In the genomic region with DNA sequence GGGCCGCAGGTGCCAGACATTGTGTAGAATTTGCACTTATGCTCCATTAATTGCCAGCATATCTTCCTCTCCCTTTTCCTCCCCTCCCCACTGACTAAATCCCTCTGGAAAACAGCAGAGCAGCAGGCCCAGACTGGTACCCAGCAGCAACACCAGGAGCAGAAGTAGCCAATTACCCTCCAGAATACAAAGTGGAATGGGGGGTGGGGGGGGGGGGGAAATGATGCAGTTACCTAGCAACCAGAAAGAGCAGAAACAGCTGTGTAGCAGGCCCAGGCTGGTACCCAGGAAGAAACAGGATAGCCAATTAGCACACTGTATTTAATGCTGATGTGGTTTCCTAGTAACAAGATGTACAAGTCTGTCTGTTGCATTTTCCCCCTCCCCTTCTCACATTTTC, we compare ENCODE assay signal across 15 cellular contexts. TPM values are rescaled to one million over a fixed set of nuclear protein-coding genes. Genes with fewer than 3 reads are reported as not detected.
DNase-seq lines count a peak whose midpoint lies in the region; ATAC-seq and TF ChIP-seq lines count a peak whose summit lies in the region.
"Had no signal": no experiment of that assay in that cellular context is flagged by ENCODE, and none has a peak within 500 bp of the region (broad histone marks: within the 10 kb centered on the region; RNA-seq: fewer than 3 reads in every experiment).

No MANE protein-coding gene starts in this region.

- CTCF ChIA-PET in activated CD4-positive, alpha-beta T cell treated with anti-CD3 and anti-CD28 coated beads for 36 hours (lab: Charles Lee), result no interaction called here

- H3K36me3 ChIP-seq in transverse colon (no peaks in the 10 kb centered on the region), suprapubic skin (peaks cover 5% of the 10 kb centered on the region)

- H3K27ac Mint-ChIP-seq in activated CD4-positive, alpha-beta T cell treated with anti-CD3 and anti-CD28 coated beads for 36 hours, result no peak overlapping the region
- H3K27ac Mint-ChIP-seq: activated CD4-positive, alpha-beta T cell treated with anti-CD3 and anti-CD28 coated beads, Interleukin-2, amount 10 ng/mL, durations not matched to agents 7 days and 5 days; dendritic cell treated with granulocyte-macrophage colony-stimulating factor and Interleukin-4, amounts not matched to agents 40 ng/mL and 50 ng/mL, for 4 days had no signal

- no peaks in the 10 kb centered on the region for H3K27me3 Mint-ChIP-seq in activated CD4-positive, alpha-beta T cell treated with anti-CD3 and anti-CD28 coated beads for 36 hours
- H3K27me3 Mint-ChIP-seq: activated CD4-positive, alpha-beta T cell treated with anti-CD3 and anti-CD28 coated beads, Interleukin-2, amount 10 ng/mL, durations not matched to agents 7 days and 5 days; dendritic cell treated with granulocyte-macrophage colony-stimulating factor and Interleukin-4, amounts not matched to agents 40 ng/mL and 50 ng/mL, for 4 days had no signal

- H3K9me3 Mint-ChIP-seq in activated CD4-positive, alpha-beta T cell treated with anti-CD3 and anti-CD28 coated beads for 36 hours (ENCODE audit: low read depth), result no peaks in the 10 kb centered on the region
- H3K9me3 Mint-ChIP-seq: activated CD4-positive, alpha-beta T cell treated with anti-CD3 and anti-CD28 coated beads, Interleukin-2, amount 10 ng/mL, durations not matched to agents 7 days and 5 days; dendritic cell treated with granulocyte-macrophage colony-stimulating factor and Interleukin-4, amounts not matched to agents 40 ng/mL and 50 ng/mL, for 4 days had no signal

- TF ChIP-seq CTCF in transverse colon (IDR thresholded peaks at IDR 0.05) (no peak), suprapubic skin (IDR thresholded peaks at IDR 0.05) (no peak)

- POLR2A ChIA-PET in activated CD4-positive, alpha-beta T cell treated with anti-CD3 and anti-CD28 coated beads for 36 hours (lab: Charles Lee), result no interaction called here

- H3K27ac ChIP-seq in transverse colon, result no peak overlapping the region
- H3K27ac ChIP-seq in suprapubic skin, result no peak overlapping the region
- H3K27ac ChIP-seq: skin epidermis, stomach had no signal

- no peak for TF ChIP-seq EP300 in transverse colon (IDR thresholded peaks at IDR 0.05; ENCODE audit: low read depth)
- TF ChIP-seq EP300 in suprapubic skin (IDR thresholded peaks at IDR 0.05), result no peak

- H3K4me1 ChIP-seq in transverse colon (peaks cover 0 to 2% (median 0%) of the 10 kb centered on the region in 4 donors), suprapubic skin (peaks cover 4% of the 10 kb centered on the region)

- H3K4me3 ChIP-seq in transverse colon (no peak overlapping the region), suprapubic skin (no peak overlapping the region)
- H3K4me3 ChIP-seq: lung, skin epidermis, stomach had no signal

- no peaks in the 10 kb centered on the region for H3K27me3 ChIP-seq in transverse colon
- no peaks in the 10 kb centered on the region for H3K27me3 ChIP-seq in suprapubic skin
- H3K27me3 ChIP-seq: stomach had no signal

- peaks cover 28% of the 10 kb centered on the region for H3K4me1 Mint-ChIP-seq in activated CD4-positive, alpha-beta T cell treated with anti-CD3 and anti-CD28 coated beads for 36 hours

- intact Hi-C loops in activated CD4-positive, alpha-beta T cell treated with anti-CD3 and anti-CD28 coated beads for 36 hours (cut with DNase I, micrococcal nuclease), result no loop called here
- intact Hi-C loops in transverse colon (cut with DNase I; ENCODE audit: low total_unique reads), result loop anchor here (5.0 kb wide), 1 partner anchor 1021 kb away; no protein-coding TSS in a partner anchor

- H3K36me3 Mint-ChIP-seq in activated CD4-positive, alpha-beta T cell treated with anti-CD3 and anti-CD28 coated beads for 36 hours (ENCODE audit: low read depth), result no peaks in the 10 kb centered on the region

- no peak for TF ChIP-seq POLR2A in transverse colon (IDR thresholded peaks at IDR 0.05)
- TF ChIP-seq POLR2A in suprapubic skin (IDR thresholded peaks at IDR 0.05), result no peak

- no peak overlapping the region for H3K4me3 Mint-ChIP-seq in activated CD4-positive, alpha-beta T cell treated with anti-CD3 and anti-CD28 coated beads for 36 hours
- H3K4me3 Mint-ChIP-seq: activated CD4-positive, alpha-beta T cell treated with anti-CD3 and anti-CD28 coated beads, Interleukin-2, amount 10 ng/mL, durations not matched to agents 7 days and 5 days; dendritic cell treated with granulocyte-macrophage colony-stimulating factor and Interleukin-4, amounts not matched to agents 40 ng/mL and 50 ng/mL, for 4 days had no signal

- 97% methylated on average over 1 of the region's 1 CpG; no CpG with 5 or more reads in 1 of the 2 donors for WGBS in transverse colon (ENCODE audit: low coverage in 1 of 2), 2 donors
- 84% methylated on average over 1 of the region's 1 CpG for WGBS in suprapubic skin

- H3K9me3 ChIP-seq in transverse colon (no peaks in the 10 kb centered on the region), suprapubic skin (no peaks in the 10 kb centered on the region)
- H3K9me3 ChIP-seq: stomach had no signal

- in situ Hi-C loops in transverse colon (cut with MboI; ENCODE audit: low pct_ligation_motif_present in 1 of 4, low pct_unique_long_range_greater_than_20kb in 1 of 4, low sequenced_read_pairs in 3 of 4), result no loop called here

- no peak for DNase-seq in activated CD4-positive, alpha-beta T cell treated with anti-CD3 and anti-CD28 coated beads for 36 hours
- no peak for DNase-seq in activated CD4-positive, alpha-beta T cell treated with anti-CD3 and anti-CD28 coated beads, Interleukin-2, amount 50 U/mL, for 48 hours
- DNase-seq in NCI-H748 (lab: John Stamatoyannopoulos, UW; ENCODE audit: unreplicated experiment), result peak; percentile 96
- peak; percentile 65 for DNase-seq in inferior parietal cortex (ENCODE audit: extremely low spot score)
- DNase-seq in amniotic stem cell (lab: John Stamatoyannopoulos, UW), result no peak
- no peak for DNase-seq in transverse colon
- no peak for DNase-seq in suprapubic skin (ENCODE audit: low spot score in 2 of 2)
- DNase-seq in UCSD-AML1 (lab: John Stamatoyannopoulos, UW; ENCODE audit: unreplicated experiment), result no peak
- DNase-seq: activated CD4-positive, alpha-beta T cell treated with anti-CD3 and anti-CD28 coated beads, Interleukin-2, amount 10 ng/mL, durations not matched to agents 7 days and 5 days; NCI-H774; RPMI8226; stomach had no signal

- peak; percentile 30 for ATAC-seq in activated CD4-positive, alpha-beta T cell treated with anti-CD3 and anti-CD28 coated beads for 36 hours

RNA-seq across cellular contexts. Expression of a gene that starts 52.3 kb away (rescaled TPM):
- 10 to 100 TPM; 21.9 to 32.7 TPM for total RNA-seq in activated CD4-positive, alpha-beta T cell treated with anti-CD3 and anti-CD28 coated beads for 36 hours
- total RNA-seq in transverse colon, result 10 to 100 TPM in 1 of 4 donors, 1 to 10 TPM in 3; 6.2 to 43.4 (median 6.8) TPM
- 10 to 100 TPM; 10.0 to 17.4 (median 10.7) TPM for total RNA-seq in suprapubic skin

Comparison
In these comparisons a context has a peak if more than half of its experiments do, and no peak if none do; other contexts are left out.
1. DNase-seq: peak in NCI-H748 (single experiment) and inferior parietal cortex (single experiment); none in activated CD4-positive, alpha-beta T cell treated with anti-CD3 and anti-CD28 coated beads for 36 hours (single experiment), activated CD4-positive, alpha-beta T cell treated with anti-CD3 and anti-CD28 coated beads, Interleukin-2, amount 50 U/mL, for 48 hours (0 of 2), amniotic stem cell (single experiment), transverse colon (single experiment), suprapubic skin (0 of 2) and UCSD-AML1 (single experiment).